Comparison of ENCODE assay signal across 8 cellular contexts in the genomic region with DNA sequence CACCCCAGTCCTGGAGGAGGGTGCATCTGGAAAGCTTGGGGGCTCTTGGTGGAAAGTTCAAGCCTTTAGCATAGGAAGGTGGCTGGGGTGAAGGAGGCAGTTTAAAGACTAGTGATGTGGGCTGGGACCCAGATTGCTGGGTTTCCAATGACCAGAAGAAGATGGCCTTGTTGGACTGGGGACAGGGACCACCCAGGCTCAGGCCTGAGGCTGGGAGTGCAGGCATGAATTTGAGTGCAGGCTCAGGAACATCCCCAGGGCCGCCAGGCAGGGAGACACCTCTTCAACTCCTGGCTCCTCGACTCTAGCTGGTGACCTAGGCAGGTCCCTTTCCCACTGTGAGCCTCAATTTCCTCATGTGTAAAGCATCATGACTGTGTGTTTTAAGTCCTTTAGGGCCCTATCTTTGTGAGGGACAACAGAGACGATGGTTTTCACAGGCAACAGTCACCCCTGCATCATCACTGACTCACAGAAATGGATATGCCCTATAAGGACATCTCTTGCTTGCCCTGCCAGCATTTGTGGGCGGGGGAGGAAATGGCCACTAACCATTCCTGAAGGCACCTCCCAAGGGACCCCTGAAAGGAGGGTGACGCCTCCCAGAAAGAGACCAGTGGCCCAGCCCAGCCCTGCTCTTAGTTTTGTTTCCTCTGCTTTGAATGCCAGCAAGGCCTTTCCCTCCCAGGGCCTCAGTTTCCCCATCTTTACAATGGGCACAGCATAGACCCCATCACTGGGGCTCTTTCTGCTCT. TPM values are rescaled to one million over a fixed set of nuclear protein-coding genes. Genes with fewer than 3 reads are reported as not detected.
DNase-seq lines count a peak whose midpoint lies in the region; ATAC-seq and TF ChIP-seq lines count a peak whose summit lies in the region.

No MANE protein-coding gene starts in this region.

- H3K27me3 ChIP-seq in CD4-positive, alpha-beta T cell (ENCODE audit: control insufficient read depth, insufficient read depth, low read length) = no peaks in the 10 kb centered on the region
- no peaks in the 10 kb centered on the region for H3K27me3 ChIP-seq in GM23248 (replicated peaks; ENCODE audit: insufficient read depth)
- H3K27me3 ChIP-seq in SK-N-SH (ENCODE audit: insufficient read depth) = no peaks in the 10 kb centered on the region
- H3K27me3 ChIP-seq in neutrophil = no peaks in the 10 kb centered on the region

- H3F3A ChIP-seq in GM23248 (ENCODE audit: insufficient read depth) (no peaks in the 10 kb centered on the region; the same call in 1 of the 2 replicates), SK-N-SH (replicated peaks; ENCODE audit: insufficient read depth) (peaks cover 4% of the 10 kb centered on the region)

- WGBS in GM23248 (ENCODE audit: low coverage in 1 of 2, low lambda C conversion rate in 2 of 2, missing lambda C conversion rate in 2 of 2), 2 experiments = 0 to 2% methylated on average over 5 of the region's 5 CpGs
- WGBS in SK-N-SH (ENCODE audit: low lambda C conversion rate) = 49% methylated on average over 5 of the region's 5 CpGs

- peaks cover 87% of the 10 kb centered on the region for H3K36me3 Mint-ChIP-seq in CD4-positive, alpha-beta T cell (ENCODE audit: low read depth)
- H3K36me3 Mint-ChIP-seq in type B pancreatic cell = no peaks in the 10 kb centered on the region

- H3K4me2 ChIP-seq in GM23248 (ENCODE audit: unreplicated experiment) (peak overlapping the region; percentile 56), SK-N-SH (peak overlapping the region; percentile 20; the same call in 1 of the 2 replicates)

- no peak overlapping the region for H3K4me3 ChIP-seq in GM23248
- H3K4me3 ChIP-seq in SK-N-SH (ENCODE audit: low read depth in 2 of 2, low read length in 1 of 2) = no peak overlapping the region
- no peak overlapping the region for H3K4me3 ChIP-seq in coronary artery
- no peak overlapping the region for H3K4me3 ChIP-seq in neutrophil (ENCODE audit: low read depth in 1 of 2, low read length in 1 of 2)

- peak overlapping the region; percentile 78 for H3K9ac ChIP-seq in GM23248
- peak overlapping the region; percentile 41 for H3K9ac ChIP-seq in SK-N-SH

- H3K9me2 ChIP-seq in GM23248 (ENCODE audit: insufficient read depth) = no peaks in the 10 kb centered on the region
- no peaks in the 10 kb centered on the region for H3K9me2 ChIP-seq in SK-N-SH

- DNase-seq in CD4-positive, alpha-beta T cell = peak in 2 of 10 experiments; percentile 30 to 35
- DNase-seq in GM23248 (peak; percentile 97), SK-N-SH (no peak), coronary artery (ENCODE audit: low spot score) (peak; percentile 87), NCI-H524 (lab: John Stamatoyannopoulos, UW) (no peak), type B pancreatic cell (ENCODE audit: extremely low spot score, unreplicated experiment) (no peak), NCI-H774 (lab: John Stamatoyannopoulos, UW) (no peak)

- H3K4me1 ChIP-seq in GM23248 (ENCODE audit: insufficient read depth) = peaks cover 24% of the 10 kb centered on the region
- H3K4me1 ChIP-seq in SK-N-SH (ENCODE audit: control insufficient read depth in 1 of 2, insufficient read depth in 2 of 2, low read depth in 1 of 2, low read length in 1 of 2) = peaks cover 0 to 12% of the 10 kb centered on the region in 2 experiments; a peak in 2 of 4 replicates
- H3K4me1 ChIP-seq in neutrophil (ENCODE audit: control insufficient read depth in 1 of 2, insufficient read depth in 1 of 2, low read depth in 1 of 2, low read length in 1 of 2) = peaks cover 21 to 29% of the 10 kb centered on the region in 2 experiments

- H3K36me3 ChIP-seq in GM23248 (ENCODE audit: low read depth) (no peaks in the 10 kb centered on the region), SK-N-SH (replicated peaks in 1 of 2; ENCODE audit: control insufficient read depth in 1 of 2, insufficient read depth in 2 of 2, low read length in 1 of 2) (no peaks in the 10 kb centered on the region), neutrophil (peaks cover 10% of the 10 kb centered on the region)

- in situ Hi-C loops in GM23248 (cut with MboI) = no loop called here

- intact Hi-C loops in CD4-positive, alpha-beta T cell (cut with DNase I, micrococcal nuclease) = no loop called here

- no peak for TF ChIP-seq EP300 in SK-N-SH (IDR thresholded peaks at IDR 0.05; ENCODE audit: borderline replicate concordance in 1 of 2, low read depth in 1 of 2, low read length in 1 of 2)

- H3K4me1 Mint-ChIP-seq in CD4-positive, alpha-beta T cell (ENCODE audit: low read depth) = peaks cover 96% of the 10 kb centered on the region
- H3K4me1 Mint-ChIP-seq in type B pancreatic cell (ENCODE audit: unreplicated experiment) = no peaks in the 10 kb centered on the region

- CTCF ChIA-PET in CD4-positive, alpha-beta T cell (lab: Charles Lee) = interaction anchor here (0.6 to 1.6 kb wide), 3 partner anchors 9 to 162 kb away, joined by 3 to 4 read pairs (median 3); no protein-coding TSS in a partner anchor
- CTCF ChIA-PET in SK-N-SH (lab: Yijun Ruan, JAX) = interaction anchor here (0.9 kb wide), 1 partner anchor 11 kb away, joined by 4 read pairs; the partner anchor contains the start of gene NLRC5

- H4K20me1 ChIP-seq in GM23248 (ENCODE audit: insufficient read depth) (no peaks in the 10 kb centered on the region), SK-N-SH (ENCODE audit: insufficient read depth) (no peaks in the 10 kb centered on the region)

- no peaks in the 10 kb centered on the region for H3K27me3 Mint-ChIP-seq in CD4-positive, alpha-beta T cell
- peaks cover 14% of the 10 kb centered on the region for H3K27me3 Mint-ChIP-seq in type B pancreatic cell

- TF ChIP-seq RAD21 in SK-N-SH (IDR thresholded peaks at IDR 0.05; ENCODE audit: low read length) = no peak

- peak; percentile 54 for ATAC-seq in CD4-positive, alpha-beta T cell (ENCODE audit: poor library complexity)

- no peaks in the 10 kb centered on the region for H3K9me3 ChIP-seq in CD4-positive, alpha-beta T cell (ENCODE audit: control insufficient read depth, low read length)
- H3K9me3 ChIP-seq in GM23248 (ENCODE audit: low read depth) = no peaks in the 10 kb centered on the region
- no peaks in the 10 kb centered on the region for H3K9me3 ChIP-seq in SK-N-SH
- H3K9me3 ChIP-seq in neutrophil = no peaks in the 10 kb centered on the region

- peaks cover 75% of the 10 kb centered on the region for H3K79me2 ChIP-seq in GM23248 (ENCODE audit: insufficient read depth)
- no peaks in the 10 kb centered on the region for H3K79me2 ChIP-seq in SK-N-SH (ENCODE audit: insufficient read depth)

- H3K27ac ChIP-seq in CD4-positive, alpha-beta T cell (ENCODE audit: low read depth, low read length) = peak overlapping the region; percentile 69
- H3K27ac ChIP-seq in GM23248 = peak overlapping the region; percentile 99
- peak overlapping the region in 1 of 2 experiments; percentile 63; a peak in 2 of 4 replicates for H3K27ac ChIP-seq in SK-N-SH (ENCODE audit: low read depth in 2 of 2, low read length in 1 of 2)
- peak overlapping the region; percentile 78 to 87 for H3K27ac ChIP-seq in coronary artery
- H3K27ac ChIP-seq in neutrophil = peak overlapping the region; percentile 46

- H3K9me3 Mint-ChIP-seq in CD4-positive, alpha-beta T cell = no peaks in the 10 kb centered on the region
- no peaks in the 10 kb centered on the region for H3K9me3 Mint-ChIP-seq in type B pancreatic cell

- peak overlapping the region; percentile 96 for H3K27ac Mint-ChIP-seq in CD4-positive, alpha-beta T cell
- H3K27ac Mint-ChIP-seq in type B pancreatic cell = no peak overlapping the region

- peak overlapping the region; percentile 27 for H3K4me3 Mint-ChIP-seq in CD4-positive, alpha-beta T cell
- H3K4me3 Mint-ChIP-seq in type B pancreatic cell = no peak overlapping the region

- TF ChIP-seq CTCF in CD4-positive, alpha-beta T cell (IDR thresholded peaks at IDR 0.05) = no peak
- TF ChIP-seq CTCF in SK-N-SH (IDR thresholded peaks at IDR 0.05) = no peak
- no peak for TF ChIP-seq CTCF in coronary artery (IDR thresholded peaks at IDR 0.05)
- no peak for TF ChIP-seq CTCF in neutrophil (IDR thresholded peaks at IDR 0.05)
- no peak for TF ChIP-seq CTCF in type B pancreatic cell (conservative IDR thresholded peaks at IDR 0.05)

- POLR2A ChIA-PET in CD4-positive, alpha-beta T cell (lab: Charles Lee) = interaction anchor here (1.1 to 3.3 kb wide), 10 partner anchors 10 to 84 kb away, joined by 3 to 46 read pairs (median 5); partner anchors contain the start of genes HERPUD1 and NLRC5
- POLR2A ChIA-PET in SK-N-SH (lab: Yijun Ruan, JAX) = no interaction called here

- peak overlapping the region; percentile 60 for H2AFZ ChIP-seq in GM23248
- peak overlapping the region; percentile 70 for H2AFZ ChIP-seq in SK-N-SH (ENCODE audit: low read depth)

TF ChIP-seq in SK-N-SH, 30 proteins besides CTCF, POLR2A, EP300 and RAD21 (continues in another document):
- TF ChIP-seq, protein P1, sequence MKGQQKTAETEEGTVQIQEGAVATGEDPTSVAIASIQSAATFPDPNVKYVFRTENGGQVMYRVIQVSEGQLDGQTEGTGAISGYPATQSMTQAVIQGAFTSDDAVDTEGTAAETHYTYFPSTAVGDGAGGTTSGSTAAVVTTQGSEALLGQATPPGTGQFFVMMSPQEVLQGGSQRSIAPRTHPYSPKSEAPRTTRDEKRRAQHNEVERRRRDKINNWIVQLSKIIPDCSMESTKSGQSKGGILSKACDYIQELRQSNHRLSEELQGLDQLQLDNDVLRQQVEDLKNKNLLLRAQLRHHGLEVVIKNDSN (IDR thresholded peaks at IDR 0.05; ENCODE audit: borderline replicate concordance, low read depth) = no peak
- TF ChIP-seq YY1 (IDR thresholded peaks at IDR 0.05; ENCODE audit: low read depth) (no peak), RFX5 (IDR thresholded peaks at IDR 0.05; ENCODE audit: low read length) (no peak), FOXM1 (IDR thresholded peaks at IDR 0.05; ENCODE audit: low read depth) (no peak)
- TF ChIP-seq, protein P2, sequence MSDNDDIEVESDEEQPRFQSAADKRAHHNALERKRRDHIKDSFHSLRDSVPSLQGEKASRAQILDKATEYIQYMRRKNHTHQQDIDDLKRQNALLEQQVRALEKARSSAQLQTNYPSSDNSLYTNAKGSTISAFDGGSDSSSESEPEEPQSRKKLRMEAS (IDR thresholded peaks at IDR 0.05; ENCODE audit: low read depth) = 0 out of 2 replicates have a peak, but pooled peaks have one; percentile 34

RNA-seq across cellular contexts. Expression of gene NLRC5, which starts 11.1 kb away (rescaled TPM):
- total RNA-seq in CD4-positive, alpha-beta T cell = 100 to 1,000 TPM; 424 to 434 TPM
- 17.1 and 23.8 TPM in 2 replicates for total RNA-seq in GM23248 (2014; rRNA removed; shearing (Covaris generic))
- polyA plus RNA-seq in GM23248 (2016; fragmentation: Nextera tagmentation; extraction: Ambion mirVana) (9.3 and 10.6 TPM in 2 replicates), SK-N-SH (2012; rRNA removed) (6.5 and 7.8 TPM in 2 replicates)
- 2.3 and 2.9 TPM in 2 replicates for polyA plus RNA-seq in SK-N-SH (2012; cell fraction: cytosol; rRNA removed)
- 32.3 and 33.4 TPM in 2 replicates for polyA plus RNA-seq in SK-N-SH (2012; cell fraction: nucleus; rRNA removed)
- total RNA-seq in type B pancreatic cell (ENCODE audit: low replicate concordance) = 1.7 and 2.7 TPM in 2 replicates

RNA-seq across cellular contexts. Expression of gene CETP, which starts 38.7 kb away (rescaled TPM):
- not detected for total RNA-seq in CD4-positive, alpha-beta T cell
- not detected in 2 replicates for total RNA-seq in GM23248 (2014; rRNA removed; shearing (Covaris generic))
- polyA plus RNA-seq in GM23248 (2016; fragmentation: Nextera tagmentation; extraction: Ambion mirVana) (not detected in 2 replicates), SK-N-SH (2012; rRNA removed) (not detected in 2 replicates)
- polyA plus RNA-seq in SK-N-SH (2012; cell fraction: cytosol; rRNA removed) = 0.03 TPM in 1 of 2 replicates, not detected in the other
- polyA plus RNA-seq in SK-N-SH (2012; cell fraction: nucleus; rRNA removed) = 0.05 TPM in 1 of 2 replicates, not detected in the other
- not detected in 2 replicates for total RNA-seq in type B pancreatic cell (ENCODE audit: low replicate concordance)

Comparison
In these comparisons a context has a peak if more than half of its experiments do, and no peak if none do; other contexts are left out.
1. DNase-seq: peak in GM23248 (single experiment) and coronary artery (single experiment); none in SK-N-SH (single experiment), NCI-H524 (0 of 2), type B pancreatic cell (single experiment) and NCI-H774 (single experiment).
2. RNA of gene NLRC5, which starts 11.1 kb away (total RNA-seq): 424 to 434 TPM in CD4-positive, alpha-beta T cell; 17.1 to 23.8 TPM in GM23248 and 1.7 to 2.7 TPM in type B pancreatic cell; every median in the first group is over 10 times any median in the second.